23 cellular contexts compared by ENCODE assay signal in the genomic region with DNA sequence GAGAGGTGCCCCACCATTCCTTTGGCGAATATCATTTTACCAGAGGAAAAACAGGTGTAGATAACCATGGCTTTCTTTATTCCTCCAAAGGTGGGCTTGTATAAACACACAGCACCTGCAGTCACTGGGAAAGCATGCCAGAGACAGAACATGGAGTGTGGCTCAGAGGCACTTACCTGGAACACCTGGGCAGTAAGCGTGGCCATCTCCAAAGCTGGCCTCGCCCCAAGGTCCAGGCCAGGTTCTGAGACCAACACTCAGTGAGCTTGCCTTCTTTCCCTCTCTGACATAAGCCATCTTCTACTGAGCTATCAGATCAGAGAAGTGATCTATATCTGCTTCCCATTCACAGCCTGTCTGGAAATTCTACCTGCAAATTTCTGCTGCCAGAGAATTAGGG.
DNase-seq lines count a peak whose midpoint lies in the region; TF ChIP-seq lines count a peak whose summit lies in the region.
"Had no signal": no experiment of that assay in that cellular context is flagged by ENCODE, and none has a peak within 500 bp of the region (broad histone marks: within the 10 kb centered on the region; RNA-seq: fewer than 3 reads in every experiment).

No MANE protein-coding gene starts in this region.

- no peak overlapping the region for H3K27ac ChIP-seq in MM.1S (ENCODE audit: low read length)
- H3K27ac ChIP-seq: 22Rv1; BLaER1 treated with 17β-estradiol and CSF1 and Interleukin-3, amounts not matched to agents 10 nM and 100 nM had no signal

- H3K9me2 ChIP-seq in MM.1S (replicated peaks; ENCODE audit: insufficient read depth, low read length) = no peaks in the 10 kb centered on the region

- no peaks in the 10 kb centered on the region for H3K9me3 ChIP-seq in MM.1S (replicated peaks; ENCODE audit: insufficient read depth, low read length)
- H3K9me3 ChIP-seq: BE2C, HAP-1 had no signal

- DNase-seq in NCI-H1092 treated with DMSO at 0.1 percent for 48 hours (lab: John Stamatoyannopoulos, UW) (peak; percentile 10), NCI-H1092 (lab: John Stamatoyannopoulos, UW) (no peak), chondrocyte (ENCODE audit: low spot score) (no peak), islet precursor cell (peak; percentile 42), MM.1S (no peak), glomerular visceral epithelial cell (ENCODE audit: extremely low spot score) (no peak), T1000 (lab: John Stamatoyannopoulos, UW) (no peak), ACHN (no peak)
- DNase-seq: AML-193; BE2C; Calu3; CD4-positive, alpha-beta T cell; CD8-positive, alpha-beta memory T cell; COR-L47; DMS53; DMS79 treated with DMSO at 0.1 percent for 48 hours; GF-D8; GOT3; HFFc6 had no signal

- H2AFZ ChIP-seq in MM.1S (ENCODE audit: low read length) = no peak overlapping the region

- no peak overlapping the region for H3K4me3 ChIP-seq in MM.1S (ENCODE audit: low read length)
- H3K4me3 ChIP-seq: BLaER1 treated with 17β-estradiol and CSF1 and Interleukin-3, amounts not matched to agents 10 nM and 100 nM; HAP-1 had no signal

- H3K4me3 Mint-ChIP-seq in chondrocyte (ENCODE audit: unreplicated experiment) = no peak overlapping the region
- H3K4me3 Mint-ChIP-seq: CD14-positive monocyte; CD4-positive, alpha-beta T cell; CD8-positive, alpha-beta memory T cell; HFFc6 had no signal

- H3F3A ChIP-seq in MM.1S (ENCODE audit: insufficient read depth, low read length) = no peaks in the 10 kb centered on the region

- H3K36me3 Mint-ChIP-seq in chondrocyte (ENCODE audit: low read depth) = peaks cover 73% of the 10 kb centered on the region
- H3K36me3 Mint-ChIP-seq: CD14-positive monocyte; CD8-positive, alpha-beta memory T cell had no signal

- in situ Hi-C loops in ACHN (cut with HindIII; ENCODE audit: low pct_ligation_motif_present, low pct_unique_long_range_greater_than_20kb, low sequenced_read_pairs) = no loop called here

- peaks cover 13% of the 10 kb centered on the region for H3K36me3 ChIP-seq in MM.1S (replicated peaks; ENCODE audit: insufficient read depth, low read length)
- H3K36me3 ChIP-seq: BE2C; BLaER1 treated with 17β-estradiol and CSF1 and Interleukin-3, amounts not matched to agents 10 nM and 100 nM had no signal

- 0 out of 2 replicates have a peak, but pooled peaks cover 5% of the 10 kb centered on the region for H3K79me2 ChIP-seq in MM.1S (ENCODE audit: low read length)

- no peak for TF ChIP-seq CTCF in chondrocyte (IDR thresholded peaks at IDR 0.05)
- TF ChIP-seq CTCF in MM.1S (IDR thresholded peaks at IDR 0.05; ENCODE audit: low read length) = no peak

- no peaks in the 10 kb centered on the region for H3K4me1 ChIP-seq in MM.1S (ENCODE audit: low read length)
- H3K4me1 ChIP-seq: BE2C, HAP-1 had no signal

- H3K27me3 Mint-ChIP-seq in chondrocyte (ENCODE audit: low read depth) = no peaks in the 10 kb centered on the region

- no peak overlapping the region for H3K4me2 ChIP-seq in MM.1S (ENCODE audit: low read depth, low read length)
- H3K4me2 ChIP-seq: BLaER1 treated with 17β-estradiol and CSF1 and Interleukin-3, amounts not matched to agents 10 nM and 100 nM had no signal

- H3K27ac Mint-ChIP-seq in chondrocyte (ENCODE audit: unreplicated experiment) = peak overlapping the region; percentile 27
- H3K27ac Mint-ChIP-seq: CD14-positive monocyte; CD4-positive, alpha-beta T cell; HFFc6 had no signal

- H3K9ac ChIP-seq in MM.1S (ENCODE audit: low read length) = no peak overlapping the region
- H3K9ac ChIP-seq: BLaER1 treated with 17β-estradiol and CSF1 and Interleukin-3, amounts not matched to agents 10 nM and 100 nM had no signal

- H3K27me3 ChIP-seq in MM.1S (replicated peaks; ENCODE audit: insufficient read depth, low read length) = no peaks in the 10 kb centered on the region
- H3K27me3 ChIP-seq: BE2C; BLaER1 treated with 17β-estradiol and CSF1 and Interleukin-3, amounts not matched to agents 10 nM and 100 nM had no signal

- peaks cover 47% of the 10 kb centered on the region for H3K4me1 Mint-ChIP-seq in chondrocyte (ENCODE audit: low read depth)
- H3K4me1 Mint-ChIP-seq: CD14-positive monocyte; CD8-positive, alpha-beta memory T cell had no signal

- H4K20me1 ChIP-seq in MM.1S (ENCODE audit: insufficient read depth, low read length) = no peaks in the 10 kb centered on the region
- H4K20me1 ChIP-seq: BLaER1 treated with 17β-estradiol and CSF1 and Interleukin-3, amounts not matched to agents 10 nM and 100 nM had no signal

- H3K9me3 Mint-ChIP-seq in chondrocyte (ENCODE audit: low read depth) = no peaks in the 10 kb centered on the region
- H3K9me3 Mint-ChIP-seq: CD4-positive, alpha-beta T cell; HFFc6 had no signal

Comparison
In these comparisons a context has a peak if more than half of its experiments do, and no peak if none do; other contexts are left out.
1. DNase-seq: peak in NCI-H1092 treated with DMSO at 0.1 percent for 48 hours (single experiment) and islet precursor cell (single experiment); none in NCI-H1092 (single experiment), chondrocyte (single experiment), MM.1S (single experiment), glomerular visceral epithelial cell (single experiment), T1000 (single experiment) and ACHN (single experiment).